16 cellular contexts compared by ENCODE assay signal in genomic region chr6:128208851-128209580, GRCh38.
A peak's percentile ranks its signal among the peaks of the same experiment; 100 is the strongest.
DNase-seq lines count a peak whose midpoint lies in the region; ATAC-seq and TF ChIP-seq lines count a peak whose summit lies in the region.
"Had no signal": no experiment of that assay in that cellular context is flagged by ENCODE, and none has a peak within 500 bp of the region (broad histone marks: within the 10 kb centered on the region; RNA-seq: fewer than 3 reads in every experiment).

No MANE protein-coding gene starts in this region.

- peak overlapping the region; percentile 75 for H3K27ac Mint-ChIP-seq in HFFc6
- H3K27ac Mint-ChIP-seq: activated CD8-positive, alpha-beta T cell treated with anti-CD3 and anti-CD28 coated beads, Interleukin-2, amount 10 ng/mL, durations not matched to agents 7 days and 5 days had no signal

- no peak overlapping the region for H3K9ac ChIP-seq in trophoblast cell (ENCODE audit: low read length)

- no peak overlapping the region for H4K8ac ChIP-seq in trophoblast cell (ENCODE audit: low read depth, low read length)

- intact Hi-C loops in left cardiac atrium (cut with DNase I): no loop called here

- H3K79me2 ChIP-seq in trophoblast cell (ENCODE audit: control insufficient read depth, insufficient read depth, low read length, poor library complexity): no peaks in the 10 kb centered on the region

- H3K36me3 Mint-ChIP-seq in HFFc6 (ENCODE audit: low read depth): peaks cover 14% of the 10 kb centered on the region

- no peaks in the 10 kb centered on the region for H3K27me3 ChIP-seq in brain microvascular endothelial cell (replicated peaks)
- H3K27me3 ChIP-seq in trophoblast cell (ENCODE audit: insufficient read depth, low read length): no peaks in the 10 kb centered on the region

- TF ChIP-seq CTCF in HFFc6 (IDR thresholded peaks at IDR 0.05): no peak
- TF ChIP-seq CTCF in brain microvascular endothelial cell (IDR thresholded peaks at IDR 0.05; ENCODE audit: low read depth, low read length, missing control alignments): no peak

- no peak overlapping the region for H3K14ac ChIP-seq in trophoblast cell (ENCODE audit: low read length)

- no peak overlapping the region for H3K4ac ChIP-seq in trophoblast cell (ENCODE audit: low read depth, low read length)

- H3K79me1 ChIP-seq in trophoblast cell (ENCODE audit: low read length): no peaks in the 10 kb centered on the region

- no peak overlapping the region for H2BK5ac ChIP-seq in trophoblast cell (ENCODE audit: low read depth, low read length, poor library complexity)

- WGBS in trophoblast cell (ENCODE audit: extremely low coverage, insufficient coverage, insufficient read length): no CpG with 5 or more reads among the region's 5 CpGs

- H3K27ac ChIP-seq in brain microvascular endothelial cell (peak overlapping the region; percentile 53), trophoblast cell (ENCODE audit: low read depth, low read length) (no peak overlapping the region)

- no peaks in the 10 kb centered on the region for H3K9me3 Mint-ChIP-seq in HFFc6

- no peak overlapping the region for H2AFZ ChIP-seq in trophoblast cell (ENCODE audit: insufficient read depth, low read length, poor library complexity)

- in situ Hi-C loops in brain microvascular endothelial cell (cut with HindIII; ENCODE audit: low pct_ligation_motif_present, low sequenced_read_pairs): no loop called here

- H2BK120ac ChIP-seq in trophoblast cell (ENCODE audit: insufficient read depth, low read length, poor library complexity): no peak overlapping the region

- peaks cover 62% of the 10 kb centered on the region for H3K4me1 Mint-ChIP-seq in HFFc6 (ENCODE audit: low read depth)

- H3K4me3 Mint-ChIP-seq in HFFc6: peak overlapping the region; percentile 51
- H3K4me3 Mint-ChIP-seq: activated CD8-positive, alpha-beta T cell treated with anti-CD3 and anti-CD28 coated beads, Interleukin-2, amount 10 ng/mL, durations not matched to agents 7 days and 5 days; brain had no signal

- H3K4me2 ChIP-seq in trophoblast cell (ENCODE audit: low read length): no peak overlapping the region

- H3K36me3 ChIP-seq in brain microvascular endothelial cell (replicated peaks): no peaks in the 10 kb centered on the region
- no peaks in the 10 kb centered on the region for H3K36me3 ChIP-seq in trophoblast cell (ENCODE audit: control insufficient read depth in 1 of 2, insufficient read depth in 2 of 2, low read length in 2 of 2)

- H2AK5ac ChIP-seq in trophoblast cell (ENCODE audit: low read length): no peak overlapping the region

- H3K4me3 ChIP-seq in brain microvascular endothelial cell (ENCODE audit: low read depth, low read length): no peak overlapping the region
- H3K4me3 ChIP-seq in trophoblast cell (ENCODE audit: low read depth, low read length): no peak overlapping the region

- no peak overlapping the region for H3K18ac ChIP-seq in trophoblast cell (ENCODE audit: low read length)

- no peak for ATAC-seq in left cardiac atrium
- no peak for ATAC-seq in GM18909 (IDR thresholded peaks at IDR 0.05; ENCODE audit: poor library complexity, unreplicated experiment)
- ATAC-seq: activated CD8-positive, alpha-beta T cell treated with anti-CD3 and anti-CD28 coated beads, Interleukin-2, amount 10 ng/mL, durations not matched to agents 7 days and 5 days had no signal

- no peak overlapping the region for H4K12ac ChIP-seq in trophoblast cell (ENCODE audit: low read depth, low read length)

- peaks cover 1% of the 10 kb centered on the region; the same call in 1 of the 2 replicates for H3K27me3 Mint-ChIP-seq in HFFc6 (ENCODE audit: insufficient read depth)
- H3K27me3 Mint-ChIP-seq: brain had no signal

- H2BK12ac ChIP-seq in trophoblast cell (ENCODE audit: low read length): no peak overlapping the region

- no peaks in the 10 kb centered on the region for H3K4me1 ChIP-seq in trophoblast cell (ENCODE audit: control insufficient read depth in 1 of 2, insufficient read depth in 2 of 2, low read length in 2 of 2)

- peak; percentile 34 for DNase-seq in A172 (ENCODE audit: low spot score)
- DNase-seq in HFFc6: peak; percentile 50
- peak; percentile 62 for DNase-seq in brain microvascular endothelial cell
- DNase-seq in iris pigment epithelial cell (ENCODE audit: low read depth): peak; percentile 85
- DNase-seq in left cardiac atrium: no peak
- no peak for DNase-seq in LoVo (ENCODE audit: low spot score)
- no peak for DNase-seq in trophoblast cell
- DNase-seq: activated CD8-positive, alpha-beta T cell treated with anti-CD3 and anti-CD28 coated beads, Interleukin-2, amount 10 ng/mL, durations not matched to agents 7 days and 5 days; activated effector memory CD4-positive, alpha-beta T cell treated with Interleukin-2 at 50 U/mL for 16 hours; Karpas-422; NCI-H1930; NCI-H526 treated with DMSO at 0.1 percent for 48 hours; nucleus accumbens; stimulated activated CD4-positive, alpha-beta T cell treated with anti-CD3 and anti-CD28 coated beads, Interleukin-12 subunit alpha, Interleukin-12 subunit beta, amount 100 ng/mL, for 4 hours had no signal

- no peak overlapping the region for H4K91ac ChIP-seq in trophoblast cell (ENCODE audit: low read depth, low read length)

- no peaks in the 10 kb centered on the region for H3K9me3 ChIP-seq in trophoblast cell (ENCODE audit: insufficient read depth, low read depth, low read length)

- no peak overlapping the region for H3K23ac ChIP-seq in trophoblast cell (ENCODE audit: low read length)

Comparison
In these comparisons a context has a peak if more than half of its experiments do, and no peak if none do; other contexts are left out.
1. DNase-seq: peak in A172 (single experiment), HFFc6 (single experiment), brain microvascular endothelial cell (single experiment) and iris pigment epithelial cell (single experiment); none in left cardiac atrium (single experiment), LoVo (single experiment) and trophoblast cell (0 of 2).